In the genomic region with DNA sequence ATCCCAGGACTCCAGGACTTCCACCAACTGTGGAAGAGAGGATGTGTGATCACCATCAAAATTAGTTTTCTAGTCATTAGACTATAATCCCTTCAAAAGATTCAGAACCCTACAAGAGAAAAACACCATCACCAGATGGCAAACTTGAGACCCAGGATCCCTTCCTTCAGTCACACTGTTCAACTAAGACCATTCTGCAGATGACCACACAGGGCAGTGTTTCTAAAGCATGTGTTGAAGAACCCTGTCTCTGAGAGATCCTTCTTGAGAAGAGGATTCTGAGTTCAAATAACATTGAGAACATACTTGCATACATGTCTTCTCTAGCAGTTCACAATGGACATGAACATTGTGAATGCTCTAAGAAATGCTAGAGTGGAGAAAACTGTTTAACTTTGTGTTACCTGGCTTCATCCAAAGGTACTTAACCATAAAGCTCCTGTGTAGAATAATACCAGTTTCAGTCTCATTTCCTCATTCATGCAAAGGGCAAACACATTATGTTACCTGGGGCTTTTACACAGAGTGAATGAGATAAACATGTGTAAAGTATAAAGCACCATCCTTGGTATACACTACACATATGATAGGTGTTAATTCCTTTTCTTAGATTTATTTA, we compare ENCODE assay signal across 1 cellular context.
TF ChIP-seq lines count a peak whose summit lies in the region.

No MANE protein-coding gene starts in this region.

TF ChIP-seq in GM12878, 131 proteins besides CTCF, POLR2A, EP300 and RAD21 (continued from another document):
- TF ChIP-seq MEF2A (IDR thresholded peaks at IDR 0.05; ENCODE audit: insufficient read depth, low read depth, low read length) (no peak), RUNX3 (IDR thresholded peaks at IDR 0.05; ENCODE audit: low read length) (peak; percentile 35; the same call in 1 of the 2 replicates), MYB (IDR thresholded peaks at IDR 0.05; ENCODE audit: borderline replicate concordance, low read depth, low read length) (no peak), IRF4 (IDR thresholded peaks at IDR 0.05; ENCODE audit: low read depth, low read length) (0 out of 2 replicates have a peak, but pooled peaks have one; percentile 46), IKZF1 (conservative IDR thresholded peaks at IDR 0.05) (0 out of 2 replicates have a peak, but pooled peaks have one; percentile 32)
- TF ChIP-seq, protein P1, sequence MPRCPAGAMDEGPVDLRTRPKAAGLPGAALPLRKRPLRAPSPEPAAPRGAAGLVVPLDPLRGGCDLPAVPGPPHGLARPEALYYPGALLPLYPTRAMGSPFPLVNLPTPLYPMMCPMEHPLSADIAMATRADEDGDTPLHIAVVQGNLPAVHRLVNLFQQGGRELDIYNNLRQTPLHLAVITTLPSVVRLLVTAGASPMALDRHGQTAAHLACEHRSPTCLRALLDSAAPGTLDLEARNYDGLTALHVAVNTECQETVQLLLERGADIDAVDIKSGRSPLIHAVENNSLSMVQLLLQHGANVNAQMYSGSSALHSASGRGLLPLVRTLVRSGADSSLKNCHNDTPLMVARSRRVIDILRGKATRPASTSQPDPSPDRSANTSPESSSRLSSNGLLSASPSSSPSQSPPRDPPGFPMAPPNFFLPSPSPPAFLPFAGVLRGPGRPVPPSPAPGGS (IDR thresholded peaks at IDR 0.05; ENCODE audit: borderline replicate concordance, insufficient read depth, low read depth, low read length, poor library complexity, severe bottlenecking) = no peak
- TF ChIP-seq, protein P2, sequence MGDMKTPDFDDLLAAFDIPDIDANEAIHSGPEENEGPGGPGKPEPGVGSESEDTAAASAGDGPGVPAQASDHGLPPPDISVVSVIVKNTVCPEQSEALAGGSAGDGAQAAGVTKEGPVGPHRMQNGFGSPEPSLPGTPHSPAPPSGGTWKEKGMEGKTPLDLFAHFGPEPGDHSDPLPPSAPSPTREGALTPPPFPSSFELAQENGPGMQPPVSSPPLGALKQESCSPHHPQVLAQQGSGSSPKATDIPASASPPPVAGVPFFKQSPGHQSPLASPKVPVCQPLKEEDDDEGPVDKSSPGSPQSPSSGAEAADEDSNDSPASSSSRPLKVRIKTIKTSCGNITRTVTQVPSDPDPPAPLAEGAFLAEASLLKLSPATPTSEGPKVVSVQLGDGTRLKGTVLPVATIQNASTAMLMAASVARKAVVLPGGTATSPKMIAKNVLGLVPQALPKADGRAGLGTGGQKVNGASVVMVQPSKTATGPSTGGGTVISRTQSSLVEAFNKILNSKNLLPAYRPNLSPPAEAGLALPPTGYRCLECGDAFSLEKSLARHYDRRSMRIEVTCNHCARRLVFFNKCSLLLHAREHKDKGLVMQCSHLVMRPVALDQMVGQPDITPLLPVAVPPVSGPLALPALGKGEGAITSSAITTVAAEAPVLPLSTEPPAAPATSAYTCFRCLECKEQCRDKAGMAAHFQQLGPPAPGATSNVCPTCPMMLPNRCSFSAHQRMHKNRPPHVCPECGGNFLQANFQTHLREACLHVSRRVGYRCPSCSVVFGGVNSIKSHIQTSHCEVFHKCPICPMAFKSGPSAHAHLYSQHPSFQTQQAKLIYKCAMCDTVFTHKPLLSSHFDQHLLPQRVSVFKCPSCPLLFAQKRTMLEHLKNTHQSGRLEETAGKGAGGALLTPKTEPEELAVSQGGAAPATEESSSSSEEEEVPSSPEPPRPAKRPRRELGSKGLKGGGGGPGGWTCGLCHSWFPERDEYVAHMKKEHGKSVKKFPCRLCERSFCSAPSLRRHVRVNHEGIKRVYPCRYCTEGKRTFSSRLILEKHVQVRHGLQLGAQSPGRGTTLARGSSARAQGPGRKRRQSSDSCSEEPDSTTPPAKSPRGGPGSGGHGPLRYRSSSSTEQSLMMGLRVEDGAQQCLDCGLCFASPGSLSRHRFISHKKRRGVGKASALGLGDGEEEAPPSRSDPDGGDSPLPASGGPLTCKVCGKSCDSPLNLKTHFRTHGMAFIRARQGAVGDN (IDR thresholded peaks at IDR 0.05) = peak; percentile 39
